Comparison of ENCODE assay signal across 9 cellular contexts in the genomic region with DNA sequence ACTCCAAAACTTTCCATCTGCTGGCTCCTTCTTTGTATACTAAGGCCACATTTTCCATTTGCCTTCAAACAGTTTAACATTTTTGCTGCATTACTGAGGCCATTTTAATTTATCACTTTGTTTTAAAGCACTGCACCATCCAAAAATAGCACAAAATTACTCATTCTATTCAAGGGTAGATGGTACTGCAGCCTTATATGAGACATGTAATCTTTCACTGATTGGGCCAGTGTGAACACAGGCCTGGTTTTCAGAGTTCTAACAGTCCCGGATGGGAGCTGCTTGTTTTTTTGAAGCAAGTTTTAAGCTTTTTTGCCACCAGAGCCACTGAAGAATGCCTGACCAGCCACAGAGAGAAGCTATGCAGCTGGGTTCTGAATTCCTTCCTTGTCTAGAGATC.
A peak's percentile ranks its signal among the peaks of the same experiment; 100 is the strongest.
DNase-seq lines count a peak whose midpoint lies in the region; TF ChIP-seq lines count a peak whose summit lies in the region.
"Had no signal": no experiment of that assay in that cellular context is flagged by ENCODE, and none has a peak within 500 bp of the region (broad histone marks: within the 10 kb centered on the region; RNA-seq: fewer than 3 reads in every experiment).

No MANE protein-coding gene starts in this region.

- in situ Hi-C loops in astrocyte of the spinal cord (cut with HindIII; ENCODE audit: low sequenced_read_pairs), result no loop called here

- POLR2A ChIA-PET in GM10248 (lab: Yijun Ruan, JAX), result no interaction called here

- H3K9me3 ChIP-seq in tibial artery, result no peaks in the 10 kb centered on the region

- H3K4me1 ChIP-seq in tibial artery, result peaks cover 5 to 63% (median 44%) of the 10 kb centered on the region in 4 donors

- peak overlapping the region; percentile 63 to 76 for H3K27ac ChIP-seq in tibial artery

- H3K9me3 Mint-ChIP-seq in HFFc6, result peaks cover 8% of the 10 kb centered on the region
- H3K9me3 Mint-ChIP-seq: stimulated activated naive CD8-positive, alpha-beta T cell treated with anti-CD3 and anti-CD28 coated beads, Interleukin-15, Interleukin-2, amounts not matched to agents 100 ng/mL and 50 ng/mL, for 24 hours had no signal

- H3K27ac Mint-ChIP-seq in HFFc6, result peak overlapping the region; percentile 90
- H3K27ac Mint-ChIP-seq: stimulated activated naive CD8-positive, alpha-beta T cell treated with anti-CD3 and anti-CD28 coated beads, Interleukin-15, Interleukin-2, amounts not matched to agents 100 ng/mL and 50 ng/mL, for 24 hours had no signal

- peaks cover 81% of the 10 kb centered on the region for H3K4me1 Mint-ChIP-seq in HFFc6 (ENCODE audit: low read depth)

- CTCF ChIA-PET in GM10248 (lab: Yijun Ruan, JAX), result interaction anchor here (0.6 to 1.7 kb wide), 4 partner anchors 8 to 258 kb away, joined by 3 to 4 read pairs (median 3); no protein-coding TSS in a partner anchor

- H3K36me3 Mint-ChIP-seq in HFFc6 (ENCODE audit: low read depth), result peaks cover 7% of the 10 kb centered on the region; the same call in 1 of the 2 replicates

- H3K27me3 Mint-ChIP-seq in HFFc6 (ENCODE audit: insufficient read depth), result no peaks in the 10 kb centered on the region; the same call in 1 of the 2 replicates
- H3K27me3 Mint-ChIP-seq: stimulated activated naive CD8-positive, alpha-beta T cell treated with anti-CD3 and anti-CD28 coated beads, Interleukin-15, Interleukin-2, amounts not matched to agents 100 ng/mL and 50 ng/mL, for 24 hours had no signal

- no peaks in the 10 kb centered on the region for H3K36me3 ChIP-seq in tibial artery

- peak; percentile 88 for DNase-seq in HFFc6
- DNase-seq in astrocyte of the spinal cord (ENCODE audit: low read depth, low spot score), result peak; percentile 87
- DNase-seq in islet precursor cell, result peak; percentile 64
- DNase-seq in tibial artery, result no peak
- no peak for DNase-seq in GM10248 (ENCODE audit: extremely low spot score)
- no peak for DNase-seq in SKM-1 (lab: John Stamatoyannopoulos, UW; ENCODE audit: unreplicated experiment)
- DNase-seq in HT-29 (ENCODE audit: low spot score), result no peak
- DNase-seq: stimulated activated CD4-positive, alpha-beta T cell treated with anti-CD3 and anti-CD28 coated beads, Interleukin-2, amount 100 ng/mL, for 48 hours had no signal

- intact Hi-C loops in tibial artery (cut with DNase I; ENCODE audit: low total_unique reads), result no loop called here

- H3K27me3 ChIP-seq in tibial artery, result no peaks in the 10 kb centered on the region

- TF ChIP-seq CTCF in HFFc6 (IDR thresholded peaks at IDR 0.05), result no peak
- no peak for TF ChIP-seq CTCF in astrocyte of the spinal cord (IDR thresholded peaks at IDR 0.05; ENCODE audit: low read depth, low read length)
- no peak for TF ChIP-seq CTCF in tibial artery (IDR thresholded peaks at IDR 0.05)
- no peak for TF ChIP-seq CTCF in GM10248 (IDR thresholded peaks at IDR 0.05; ENCODE audit: control extremely low read depth, extremely low read depth, low read depth, missing control alignments)

- H3K4me3 ChIP-seq in astrocyte of the spinal cord (ENCODE audit: low read depth, low read length) (no peak overlapping the region), tibial artery (no peak overlapping the region)

- peak overlapping the region; percentile 69 for H3K4me3 Mint-ChIP-seq in HFFc6
- H3K4me3 Mint-ChIP-seq: stimulated activated naive CD8-positive, alpha-beta T cell treated with anti-CD3 and anti-CD28 coated beads, Interleukin-15, Interleukin-2, amounts not matched to agents 100 ng/mL and 50 ng/mL, for 24 hours had no signal

Comparison
In these comparisons a context has a peak if more than half of its experiments do, and no peak if none do; other contexts are left out.
1. DNase-seq: peak in HFFc6 (single experiment), astrocyte of the spinal cord (single experiment) and islet precursor cell (single experiment); none in tibial artery (0 of 2), GM10248 (single experiment), SKM-1 (single experiment) and HT-29 (single experiment).